In genomic region chr18:28792404-28793103, GRCh38 we compare ENCODE assay signal across 16 cellular contexts.
A peak's percentile ranks its signal among the peaks of the same experiment; 100 is the strongest.
DNase-seq lines count a peak whose midpoint lies in the region; ATAC-seq and TF ChIP-seq lines count a peak whose summit lies in the region.
"Had no signal": no experiment of that assay in that cellular context is flagged by ENCODE, and none has a peak within 500 bp of the region (broad histone marks: within the 10 kb centered on the region; RNA-seq: fewer than 3 reads in every experiment).

No MANE protein-coding gene starts in this region.

- H4K20me1 ChIP-seq in osteoblast (ENCODE audit: insufficient read depth, low read length): no peaks in the 10 kb centered on the region

- H3K36me3 ChIP-seq in osteoblast (ENCODE audit: insufficient read depth, low read length) (no peaks in the 10 kb centered on the region), aorta (ENCODE audit: control insufficient read depth in 1 of 2, insufficient read depth in 2 of 2, low read length in 1 of 2) (no peaks in the 10 kb centered on the region)
- H3K36me3 ChIP-seq: left ventricle myocardium inferior, prostate gland had no signal

- no peak overlapping the region for H2AFZ ChIP-seq in osteoblast (ENCODE audit: low read length)

- intact Hi-C loops in aorta (cut with DNase I): no loop called here

- peak overlapping the region; percentile 2 for H3K4me2 ChIP-seq in osteoblast (ENCODE audit: insufficient read depth, low read length)

- 82 to 96% methylated on average over 4 of the region's 4 CpGs for WGBS in aorta, 2 donors

- TF ChIP-seq CTCF in WI38 (IDR thresholded peaks at IDR 0.05; ENCODE audit: low read depth, low read length): no peak
- TF ChIP-seq CTCF in osteoblast (IDR thresholded peaks at IDR 0.05; ENCODE audit: extremely low read depth, low read depth, low read length): no peak

- H3K27ac ChIP-seq in osteoblast (ENCODE audit: low read depth, low read length): no peak overlapping the region
- no peak overlapping the region for H3K27ac ChIP-seq in aorta (ENCODE audit: low read depth in 1 of 2, low read length in 2 of 2)
- H3K27ac ChIP-seq: HL-60, left ventricle myocardium inferior, prostate gland had no signal

- peak overlapping the region; percentile 27; the same call in 1 of the 2 replicates for H3K4me3 ChIP-seq in WI38 (ENCODE audit: low read depth, low read length)
- H3K4me3 ChIP-seq in osteoblast (ENCODE audit: insufficient read depth, low read length): no peak overlapping the region
- H3K4me3 ChIP-seq in aorta (ENCODE audit: low read length in 2 of 2): no peak overlapping the region
- H3K4me3 ChIP-seq: left ventricle myocardium inferior, prostate gland had no signal

- peaks cover 32% of the 10 kb centered on the region for H3K4me1 ChIP-seq in osteoblast (ENCODE audit: insufficient read depth, low read length)
- no peaks in the 10 kb centered on the region for H3K4me1 ChIP-seq in aorta (ENCODE audit: control insufficient read depth in 1 of 2, insufficient read depth in 2 of 2, low read length in 2 of 2)
- H3K4me1 ChIP-seq: left ventricle myocardium inferior, prostate gland had no signal

- H3K79me2 ChIP-seq in osteoblast (ENCODE audit: insufficient read depth, low read length): no peaks in the 10 kb centered on the region

- ATAC-seq in aorta (ENCODE audit: low FRiP score): no peak
- no peak for ATAC-seq in GM19351 (IDR thresholded peaks at IDR 0.05; ENCODE audit: unreplicated experiment)

- no peaks in the 10 kb centered on the region for H3K27me3 ChIP-seq in osteoblast (ENCODE audit: insufficient read depth, low read length)
- H3K27me3 ChIP-seq in aorta (ENCODE audit: control insufficient read depth in 1 of 2, insufficient read depth in 2 of 2, low read length in 1 of 2): no peaks in the 10 kb centered on the region

- no peaks in the 10 kb centered on the region for H3K9me3 ChIP-seq in osteoblast (ENCODE audit: low read depth, low read length)
- no peaks in the 10 kb centered on the region for H3K9me3 ChIP-seq in aorta (ENCODE audit: control insufficient read depth, low read length)
- H3K9me3 ChIP-seq: left ventricle myocardium inferior, prostate gland had no signal

- DNase-seq in NCI-H1436 (lab: John Stamatoyannopoulos, UW) (peak; percentile 11), NCI-H1436 treated with DMSO at 0.1 percent for 48 hours (lab: John Stamatoyannopoulos, UW) (no peak), NCI-H1105 (lab: John Stamatoyannopoulos, UW) (peak; percentile 21), osteoblast (ENCODE audit: insufficient read length, low spot score, missing footprints) (no peak), aorta (no peak), Kasumi-1 (lab: John Stamatoyannopoulos, UW) (no peak)
- DNase-seq: 8988T; activated naive CD4-positive, alpha-beta T cell treated with Interleukin-2 at 50 U/mL for 16 hours; Karpas-422; left ventricle myocardium inferior; NCI-H1930; stimulated activated CD4-positive, alpha-beta T cell treated with anti-CD3 and anti-CD28 coated beads, Interleukin-15, amount 100 ng/mL, for 24 hours had no signal

Comparison
In these comparisons a context has a peak if more than half of its experiments do, and no peak if none do; other contexts are left out.
1. DNase-seq: peak in NCI-H1436 (single experiment) and NCI-H1105 (single experiment); none in NCI-H1436 treated with DMSO at 0.1 percent for 48 hours (single experiment), osteoblast (single experiment), aorta (0 of 2) and Kasumi-1 (0 of 2).